ENCODE assay signal across 14 cellular contexts in genomic region chr16:1560153-1560552, GRCh38. TPM values are rescaled to one million over a fixed set of nuclear protein-coding genes. Genes with fewer than 3 reads are reported as not detected.
DNase-seq lines count a peak whose midpoint lies in the region; ATAC-seq, FAIRE-seq and TF ChIP-seq lines count a peak whose summit lies in the region.
"Had no signal": no experiment of that assay in that cellular context is flagged by ENCODE, and none has a peak within 500 bp of the region (broad histone marks: within the 10 kb centered on the region; RNA-seq: fewer than 3 reads in every experiment).

No MANE protein-coding gene starts in this region.

- no peak for DNase-seq in activated naive CD8-positive, alpha-beta T cell treated with anti-CD3 and anti-CD28 coated beads, Interleukin-2, amount 50 U/mL, for 24 hours
- DNase-seq in Peyer's patch (no peak), kidney (peak; percentile 75), glomerular visceral epithelial cell (ENCODE audit: extremely low spot score) (no peak), RPMI8226 (no peak), GM19240 (ENCODE audit: insufficient read length, low spot score) (no peak)
- DNase-seq: NCI-H2107, NCI-H226, NCI-H69, OCI-M1 had no signal

- H3K27me3 Mint-ChIP-seq in activated naive CD8-positive, alpha-beta T cell: no peaks in the 10 kb centered on the region
- no peaks in the 10 kb centered on the region for H3K27me3 Mint-ChIP-seq in activated naive CD8-positive, alpha-beta T cell treated with anti-CD3 and anti-CD28 coated beads, Interleukin-2, amount 50 U/mL, for 24 hours

- TF ChIP-seq CTCF in Peyer's patch (IDR thresholded peaks at IDR 0.05) (no peak), kidney (IDR thresholded peaks at IDR 0.05; ENCODE audit: borderline replicate concordance, extremely low read depth, insufficient read depth) (no peak)

- no peak overlapping the region for H3K9ac ChIP-seq in kidney (ENCODE audit: low read length in 2 of 2)

- H3K4me3 ChIP-seq in Peyer's patch (no peak overlapping the region), kidney (ENCODE audit: low read length in 2 of 2) (no peak overlapping the region)
- H3K4me3 ChIP-seq: GM23338, K562 had no signal

- H3K27ac ChIP-seq in Peyer's patch (peak overlapping the region in 3 of 4 donors; percentile 22 to 55 (median 29)), kidney (ENCODE audit: low read depth in 2 of 2, low read length in 2 of 2) (no peak overlapping the region)

- no peak for ATAC-seq in activated naive CD8-positive, alpha-beta T cell treated with anti-CD3 and anti-CD28 coated beads, Interleukin-2, amount 50 U/mL, for 24 hours
- ATAC-seq: GM23338, K562 had no signal

- H3K9me3 Mint-ChIP-seq in activated naive CD8-positive, alpha-beta T cell (ENCODE audit: low read depth): no peaks in the 10 kb centered on the region
- H3K9me3 Mint-ChIP-seq in activated naive CD8-positive, alpha-beta T cell treated with anti-CD3 and anti-CD28 coated beads, Interleukin-2, amount 50 U/mL, for 24 hours: no peaks in the 10 kb centered on the region
- H3K9me3 Mint-ChIP-seq: GM23338 had no signal

- H3K9me3 ChIP-seq in Peyer's patch (no peaks in the 10 kb centered on the region), kidney (ENCODE audit: control insufficient read depth in 1 of 2, low read length in 2 of 2) (no peaks in the 10 kb centered on the region)

- no peak for FAIRE-seq in kidney (lab: Jason Lieb, UNC)
- FAIRE-seq: K562 had no signal

- peak overlapping the region; percentile 65 for H3K4me3 Mint-ChIP-seq in activated naive CD8-positive, alpha-beta T cell
- no peak overlapping the region for H3K4me3 Mint-ChIP-seq in activated naive CD8-positive, alpha-beta T cell treated with anti-CD3 and anti-CD28 coated beads, Interleukin-2, amount 50 U/mL, for 24 hours
- H3K4me3 Mint-ChIP-seq: GM23338 had no signal

- intact Hi-C loops in kidney (cut with DNase I): no loop called here

- H3K4me1 ChIP-seq in Peyer's patch: peaks cover 0 to 6% (median 0%) of the 10 kb centered on the region in 4 donors
- H3K4me1 ChIP-seq in kidney (ENCODE audit: control insufficient read depth in 1 of 2, insufficient read depth in 1 of 2, low read depth in 1 of 2, low read length in 2 of 2): peaks cover 0 to 6% of the 10 kb centered on the region in 2 donors

- peaks cover 3% of the 10 kb centered on the region for H3K36me3 Mint-ChIP-seq in activated naive CD8-positive, alpha-beta T cell
- H3K36me3 Mint-ChIP-seq in activated naive CD8-positive, alpha-beta T cell treated with anti-CD3 and anti-CD28 coated beads, Interleukin-2, amount 50 U/mL, for 24 hours (ENCODE audit: low read depth): peaks cover 6% of the 10 kb centered on the region

- no peaks in the 10 kb centered on the region for H3K27me3 ChIP-seq in Peyer's patch

- H3K4me1 Mint-ChIP-seq in activated naive CD8-positive, alpha-beta T cell (ENCODE audit: low read depth): peaks cover 40% of the 10 kb centered on the region
- peaks cover 31% of the 10 kb centered on the region for H3K4me1 Mint-ChIP-seq in activated naive CD8-positive, alpha-beta T cell treated with anti-CD3 and anti-CD28 coated beads, Interleukin-2, amount 50 U/mL, for 24 hours

- peaks cover 0 to 31% (median 0%) of the 10 kb centered on the region in 3 donors for H3K36me3 ChIP-seq in Peyer's patch
- H3K36me3 ChIP-seq in kidney (ENCODE audit: control insufficient read depth in 1 of 2, insufficient read depth in 2 of 2, low read length in 2 of 2): peaks cover 27 to 30% of the 10 kb centered on the region in 2 donors

- peak overlapping the region; percentile 90 for H3K27ac Mint-ChIP-seq in activated naive CD8-positive, alpha-beta T cell
- no peak overlapping the region for H3K27ac Mint-ChIP-seq in activated naive CD8-positive, alpha-beta T cell treated with anti-CD3 and anti-CD28 coated beads, Interleukin-2, amount 50 U/mL, for 24 hours
- H3K27ac Mint-ChIP-seq: GM23338 had no signal

- TF ChIP-seq POLR2A in Peyer's patch (IDR thresholded peaks at IDR 0.05): no peak

RNA-seq across cellular contexts. Expression of gene TMEM204, which starts 26.7 kb away (rescaled TPM):
- total RNA-seq in Peyer's patch: 10 to 100 TPM in 3 of 4 donors, 1 to 10 TPM in 1; 7.4 to 42.1 (median 11.6) TPM
- total RNA-seq in kidney: 40.9 TPM
- polyA plus RNA-seq in kidney (ENCODE audit: insufficient read depth, low read depth, low replicate concordance): 49.5 TPM
- total RNA-seq: A673 had no signal

RNA-seq across cellular contexts. Expression of gene IFT140, which starts 51.7 kb away (rescaled TPM):
- 10 to 100 TPM in 3 of 4 donors, 1 to 10 TPM in 1; 7.5 to 21.6 (median 18.4) TPM for total RNA-seq in Peyer's patch
- total RNA-seq in kidney: 38.0 TPM
- 13.5 TPM for polyA plus RNA-seq in kidney (ENCODE audit: insufficient read depth, low read depth, low replicate concordance)

RNA-seq across cellular contexts. Expression of gene CRAMP1, which starts 52.0 kb away (rescaled TPM):
- total RNA-seq in Peyer's patch (10 to 100 TPM; 16.5 to 37.1 (median 20.0) TPM), kidney (20.0 TPM)
- 2.9 TPM for polyA plus RNA-seq in kidney (ENCODE audit: insufficient read depth, low read depth, low replicate concordance)

Comparison
In these comparisons a context has a peak if more than half of its experiments do, and no peak if none do; other contexts are left out.
1. H3K27ac ChIP-seq: peak in Peyer's patch (3 of 4); none in kidney (0 of 2).